ENCODE assay signal across 6 cellular contexts in genomic region chr6:31740397-31741223, GRCh38. TPM values are rescaled to one million over a fixed set of nuclear protein-coding genes. Genes with fewer than 3 reads are reported as not detected.
DNase-seq lines count a peak whose midpoint lies in the region; ATAC-seq, FAIRE-seq and TF ChIP-seq lines count a peak whose summit lies in the region.

No MANE protein-coding gene starts in this region.

- CTCF ChIA-PET in GM12878 (lab: Yijun Ruan, JAX): interaction anchor here (1.1 to 15.8 kb wide), 9 partner anchors 12 to 91 kb away, joined by 3 to 208 read pairs (median 7); partner anchors contain the start of genes DDAH2, LSM2 and LY6G5C

- no peaks in the 10 kb centered on the region for H4K20me1 ChIP-seq in GM12878 (ENCODE audit: control insufficient read depth, insufficient read depth)

- SMC1A ChIA-PET in GM12878 (lab: Charles Lee; ENCODE audit: uncharacterized antibody, unreplicated experiment): interaction anchor here (0.9 to 6.3 kb wide), 14 partner anchors 9 to 93 kb away, joined by 3 to 45 read pairs (median 3); partner anchors contain the start of genes DDAH2, HSPA1B and LSM2

- H3K36me3 Mint-ChIP-seq in IgD-negative memory B cell: no peaks in the 10 kb centered on the region
- H3K36me3 Mint-ChIP-seq in naive thymus-derived CD8-positive, alpha-beta T cell: peaks cover 0 to 2% (median 0%) of the 10 kb centered on the region in 3 donors

- H3K9me3 Mint-ChIP-seq in IgD-negative memory B cell: no peaks in the 10 kb centered on the region
- H3K9me3 Mint-ChIP-seq in naive thymus-derived CD8-positive, alpha-beta T cell: no peaks in the 10 kb centered on the region

- peak overlapping the region; percentile 99 for H3K9ac ChIP-seq in GM12878 (ENCODE audit: control insufficient read depth, insufficient read depth, low read length)

- peak overlapping the region; percentile 64 for H2AFZ ChIP-seq in GM12878 (ENCODE audit: control insufficient read depth, low read depth, low read length)

- no peak for DNase-seq in GM12878 (ENCODE audit: low read depth, low spot score)
- no peak for DNase-seq in naive thymus-derived CD8-positive, alpha-beta T cell
- DNase-seq in NCI-H2029 (lab: John Stamatoyannopoulos, UW): no peak
- DNase-seq in GM12891 (ENCODE audit: insufficient read length, low spot score): no peak
- DNase-seq in NCI-H187 (lab: John Stamatoyannopoulos, UW): no peak

- H3K36me3 ChIP-seq in GM12878 (ENCODE audit: control insufficient read depth in 2 of 2, insufficient read depth in 2 of 2, low read length in 1 of 2): peaks cover 0 to 1% of the 10 kb centered on the region in 2 experiments; a peak in 1 of 4 replicates

- intact Hi-C loops in GM12878 (cut with micrococcal nuclease; ENCODE audit: unreplicated experiment): no loop called here

- POLR2A ChIA-PET in GM12878 (lab: Charles Lee): interaction anchor here (0.5 to 9.7 kb wide), 20 partner anchors 9 to 128 kb away, joined by 3 to 158 read pairs (median 4); partner anchors contain the start of genes APOM, BAG6, C6orf47 and DDAH2
- POLR2A ChIA-PET in naive thymus-derived CD8-positive, alpha-beta T cell (lab: Charles Lee): interaction anchor here (0.6 to 3.9 kb wide), 8 partner anchors 12 to 95 kb away, joined by 3 to 24 read pairs (median 4); partner anchors contain the start of genes ABHD16A, DDAH2 and VARS1

- H3K27me3 Mint-ChIP-seq in IgD-negative memory B cell: no peaks in the 10 kb centered on the region
- no peaks in the 10 kb centered on the region for H3K27me3 Mint-ChIP-seq in naive thymus-derived CD8-positive, alpha-beta T cell

- ATAC-seq in GM12878: peak; percentile 0; the same call in 2 of the 3 replicates
- ATAC-seq in naive thymus-derived CD8-positive, alpha-beta T cell: no peak

- TF ChIP-seq RAD21 in GM12878 (IDR thresholded peaks at IDR 0.05; ENCODE audit: insufficient read depth, low read depth, low read length): no peak

- peaks cover 32 to 39% (median 34%) of the 10 kb centered on the region in 3 donors for H3K4me1 Mint-ChIP-seq in IgD-negative memory B cell
- H3K4me1 Mint-ChIP-seq in naive thymus-derived CD8-positive, alpha-beta T cell: peaks cover 41 to 57% (median 51%) of the 10 kb centered on the region in 4 donors

- no peaks in the 10 kb centered on the region for H3K9me3 ChIP-seq in GM12878 (replicated peaks; ENCODE audit: control insufficient read depth, insufficient read depth, low read length)

- RAD21 ChIA-PET in GM12878 (lab: Charles Lee; ENCODE audit: unreplicated experiment): interaction anchor here (0.6 to 6.0 kb wide), 11 partner anchors 11 to 189 kb away, joined by 3 to 37 read pairs (median 6); partner anchors contain the start of genes ABHD16A, DDAH2, HSPA1B and LSM2

- peak overlapping the region; percentile 96 for H3K27ac ChIP-seq in GM12878 (ENCODE audit: control insufficient read depth, insufficient read depth)

- H3K79me2 ChIP-seq in GM12878 (ENCODE audit: control insufficient read depth, insufficient read depth, low read length): peaks cover 25% of the 10 kb centered on the region

- no peaks in the 10 kb centered on the region for H3K27me3 ChIP-seq in GM12878 (replicated peaks in 1 of 2; ENCODE audit: control insufficient read depth in 2 of 2, insufficient read depth in 2 of 2, low read length in 1 of 2)

- H3K4me2 ChIP-seq in GM12878 (ENCODE audit: control insufficient read depth, insufficient read depth): peak overlapping the region; percentile 72

- no TSS peak for BruUV-seq in GM12878 (replicated peaks; lab: Mats Ljungman, UMichigan)

- peaks cover 19% of the 10 kb centered on the region for H3K4me1 ChIP-seq in GM12878 (ENCODE audit: control insufficient read depth, insufficient read depth, low read length)

- TF ChIP-seq CTCF in GM12878 (IDR thresholded peaks at IDR 0.05 in 2 of 3, conservative IDR thresholded peaks at IDR 0.05 in 1 of 3; ENCODE audit: control insufficient read depth in 2 of 3, extremely low read depth in 1 of 3, insufficient read depth in 1 of 3, low read depth in 3 of 3, low read length in 3 of 3): no peak

- FAIRE-seq in GM12878 (lab: Jason Lieb, UNC) (no peak), GM12891 (lab: Jason Lieb, UNC) (no peak)

- peak overlapping the region; percentile 97 for H3K4me3 ChIP-seq in GM12878

- TF ChIP-seq POLR2A in GM12878 (IDR thresholded peaks at IDR 0.05; ENCODE audit: low read depth, low read length): no peak
- TF ChIP-seq POLR2A in GM12891 (IDR thresholded peaks at IDR 0.05; ENCODE audit: low read depth, low read length): no peak

- in situ Hi-C loops in GM12878 (cut with MboI): no loop called here

- under 1% methylated on average over 29 of the region's 29 CpGs for WGBS in GM12878 (ENCODE audit: insufficient coverage, insufficient replicate concordance, low lambda C conversion rate, missing lambda C conversion rate)

- H3K27ac Mint-ChIP-seq in IgD-negative memory B cell: peak overlapping the region; percentile 52 to 96 (median 93)
- H3K27ac Mint-ChIP-seq in naive thymus-derived CD8-positive, alpha-beta T cell: peak overlapping the region in 7 of 10 donors; percentile 9 to 97 (median 88)

- H3K4me3 Mint-ChIP-seq in IgD-negative memory B cell: peak overlapping the region; percentile 93 to 98 (median 95)
- peak overlapping the region; percentile 92 to 99 (median 98) for H3K4me3 Mint-ChIP-seq in naive thymus-derived CD8-positive, alpha-beta T cell

- no peak for TF ChIP-seq EP300 in GM12878 (IDR thresholded peaks at IDR 0.05; ENCODE audit: borderline replicate concordance in 1 of 2, control insufficient read depth in 1 of 2, low read depth in 2 of 2, low read length in 2 of 2)

RNA-seq across cellular contexts. Expression of gene MSH5, which starts 0.8 kb away (rescaled TPM):
- polyA plus RNA-seq in IgD-negative memory B cell (4.2 TPM), GM12878 (2011; rRNA removed) (46.7 and 49.3 TPM in 2 replicates), GM12878 (2014; fragmentation: Illumina TruSeq; extraction: Trizol) (30.8 and 45.3 TPM in 2 replicates), GM12878 (2014; fragmentation: Nextera tagmentation; extraction: Ambion mirVana) (10 to 100 TPM in 1 of 2 experiments, 1 to 10 TPM in 1; 9.1 to 10.1 TPM), GM12878 (2014; rRNA removed) (46.8 and 47.0 TPM in 2 replicates), GM12878 (2016; fragmentation: Nextera tagmentation; extraction: Ambion mirVana) (10 to 100 TPM; 25.8 to 29.9 TPM)
- total RNA-seq in GM12878 (2013; cell fraction: nucleolus; rRNA removed): 239 and 262 TPM in 2 replicates
- total RNA-seq in GM12878 (2014; rRNA removed) (27.8 and 30.2 TPM in 2 replicates), GM12878 (2014; rRNA removed; fragmentation: Illumina TruSeq; extraction: Trizol) (26.2 and 26.4 TPM in 2 replicates), GM12878 (2021) (45.1 and 52.7 TPM in 2 replicates)
- 18.8 TPM for polyA plus RNA-seq in GM12878 (2011; ENCODE audit: low read depth)
- polyA plus RNA-seq in GM12878 (2011; cell fraction: cytosol; rRNA removed): 31.3 and 44.7 TPM in 2 replicates
- polyA plus RNA-seq in GM12878 (2011; cell fraction: nucleus; rRNA removed): 333 and 386 TPM in 2 replicates
- 22.8 and 25.8 TPM in 2 replicates for polyA plus RNA-seq in GM12878 (2012)
- 49.3 and 52.9 TPM in 2 replicates for polyA minus RNA-seq in GM12878 (2011; rRNA and poly(A)+ RNA removed)
- polyA minus RNA-seq in GM12878 (2011; cell fraction: cytosol; rRNA and poly(A)+ RNA removed): 11.4 and 14.5 TPM in 2 replicates
- 81.8 and 113 TPM in 2 replicates for polyA minus RNA-seq in GM12878 (2011; cell fraction: nucleus; rRNA and poly(A)+ RNA removed)
- total RNA-seq in naive thymus-derived CD8-positive, alpha-beta T cell: 1 to 10 TPM; 7.2 to 8.3 TPM
- 1 to 10 TPM in 2 of 3 donors, under 1 TPM in 1; 0.61 to 1.1 (median 1.1) TPM for polyA plus RNA-seq in naive thymus-derived CD8-positive, alpha-beta T cell
- polyA plus RNA-seq in GM12891 (2012; ENCODE audit: low read depth, missing spikeins): 20.7 TPM

RNA-seq across cellular contexts. Expression of gene CLIC1, which starts 4.3 kb away (rescaled TPM):
- 861 TPM for polyA plus RNA-seq in IgD-negative memory B cell
- total RNA-seq in GM12878 (2013; cell fraction: nucleolus; rRNA removed): 107 and 113 TPM in 2 replicates
- 647 and 648 TPM in 2 replicates for total RNA-seq in GM12878 (2014; rRNA removed)
- 608 and 625 TPM in 2 replicates for total RNA-seq in GM12878 (2014; rRNA removed; fragmentation: Illumina TruSeq; extraction: Trizol)
- total RNA-seq in GM12878 (2021): 446 and 458 TPM in 2 replicates
- polyA plus RNA-seq in GM12878 (2011; ENCODE audit: low read depth): 339 TPM
- polyA plus RNA-seq in GM12878 (2011; rRNA removed): 890 and 943 TPM in 2 replicates
- polyA plus RNA-seq in GM12878 (2011; cell fraction: cytosol; rRNA removed): 970 and 975 TPM in 2 replicates
- 283 and 349 TPM in 2 replicates for polyA plus RNA-seq in GM12878 (2011; cell fraction: nucleus; rRNA removed)
- polyA plus RNA-seq in GM12878 (2012): 397 and 480 TPM in 2 replicates
- polyA plus RNA-seq in GM12878 (2014; fragmentation: Illumina TruSeq; extraction: Trizol): 712 and 725 TPM in 2 replicates
- 1,000 to 10,000 TPM; 1,083 to 1,266 TPM for polyA plus RNA-seq in GM12878 (2014; fragmentation: Nextera tagmentation; extraction: Ambion mirVana)
- 563 and 612 TPM in 2 replicates for polyA plus RNA-seq in GM12878 (2014; rRNA removed)
- polyA plus RNA-seq in GM12878 (2016; fragmentation: Nextera tagmentation; extraction: Ambion mirVana): 100 to 1,000 TPM; 600 to 622 TPM
- polyA minus RNA-seq in GM12878 (2011; rRNA and poly(A)+ RNA removed): 408 and 594 TPM in 2 replicates
- polyA minus RNA-seq in GM12878 (2011; cell fraction: cytosol; rRNA and poly(A)+ RNA removed): 170 and 175 TPM in 2 replicates
- 61.5 and 88.3 TPM in 2 replicates for polyA minus RNA-seq in GM12878 (2011; cell fraction: nucleus; rRNA and poly(A)+ RNA removed)
- total RNA-seq in naive thymus-derived CD8-positive, alpha-beta T cell: 10 to 100 TPM; 23.7 to 27.1 TPM
- polyA plus RNA-seq in naive thymus-derived CD8-positive, alpha-beta T cell: 100 to 1,000 TPM in 2 of 3 donors, 10 to 100 TPM in 1; 95.1 to 345 (median 114) TPM
- 376 TPM for polyA plus RNA-seq in GM12891 (2012; ENCODE audit: low read depth, missing spikeins)

RNA-seq across cellular contexts. Expression of gene DDAH2, which starts 11.5 kb away (rescaled TPM):
- polyA plus RNA-seq in IgD-negative memory B cell: 119 TPM
- 10.2 and 10.9 TPM in 2 replicates for total RNA-seq in GM12878 (2013; cell fraction: nucleolus; rRNA removed)
- 6.6 and 9.5 TPM in 2 replicates for total RNA-seq in GM12878 (2014; rRNA removed)
- 4.7 and 6.3 TPM in 2 replicates for total RNA-seq in GM12878 (2014; rRNA removed; fragmentation: Illumina TruSeq; extraction: Trizol)
- total RNA-seq in GM12878 (2021): 8.3 and 10.8 TPM in 2 replicates
- 3.3 TPM for polyA plus RNA-seq in GM12878 (2011; ENCODE audit: low read depth)
- 2.1 and 3.5 TPM in 2 replicates for polyA plus RNA-seq in GM12878 (2011; rRNA removed)
- 7.7 and 11.3 TPM in 2 replicates for polyA plus RNA-seq in GM12878 (2011; cell fraction: cytosol; rRNA removed)
- polyA plus RNA-seq in GM12878 (2011; cell fraction: nucleus; rRNA removed): 58.7 and 72.3 TPM in 2 replicates
- polyA plus RNA-seq in GM12878 (2012): 6.6 and 8.1 TPM in 2 replicates
- polyA plus RNA-seq in GM12878 (2014; fragmentation: Illumina TruSeq; extraction: Trizol): 0.35 and 2.1 TPM in 2 replicates
- polyA plus RNA-seq in GM12878 (2014; fragmentation: Nextera tagmentation; extraction: Ambion mirVana): 1 to 10 TPM in 1 of 2 experiments, under 1 TPM in 1; 0.35 to 2.1 TPM
- 9.9 and 12.2 TPM in 2 replicates for polyA plus RNA-seq in GM12878 (2014; rRNA removed)
- 1 to 10 TPM; 6.1 to 7.2 TPM for polyA plus RNA-seq in GM12878 (2016; fragmentation: Nextera tagmentation; extraction: Ambion mirVana)
- polyA minus RNA-seq in GM12878 (2011; rRNA and poly(A)+ RNA removed): 1.6 and 2.7 TPM in 2 replicates
- polyA minus RNA-seq in GM12878 (2011; cell fraction: cytosol; rRNA and poly(A)+ RNA removed): 1.3 and 2.2 TPM in 2 replicates
- 5.1 and 9.6 TPM in 2 replicates for polyA minus RNA-seq in GM12878 (2011; cell fraction: nucleus; rRNA and poly(A)+ RNA removed)
- total RNA-seq in naive thymus-derived CD8-positive, alpha-beta T cell: 1 to 10 TPM; 3.1 to 5.1 TPM
- polyA plus RNA-seq in naive thymus-derived CD8-positive, alpha-beta T cell: 10 to 100 TPM in 2 of 3 donors, 1 to 10 TPM in 1; 8.0 to 14.7 (median 10.3) TPM
- polyA plus RNA-seq in GM12891 (2012; ENCODE audit: low read depth, missing spikeins): 5.3 TPM

RNA-seq across cellular contexts. Expression of gene MPIG6B, which starts 17.4 kb away (rescaled TPM):
- polyA plus RNA-seq in IgD-negative memory B cell (1.8 TPM), GM12878 (2011; rRNA removed) (not detected in 2 replicates), GM12878 (2014; fragmentation: Illumina TruSeq; extraction: Trizol) (not detected in 2 replicates), GM12878 (2014; fragmentation: Nextera tagmentation; extraction: Ambion mirVana) (not detected), GM12878 (2014; rRNA removed) (not detected in 2 replicates), GM12878 (2016; fragmentation: Nextera tagmentation; extraction: Ambion mirVana) (not detected)
- not detected in 2 replicates for total RNA-seq in GM12878 (2013; cell fraction: nucleolus; rRNA removed)
- total RNA-seq in GM12878 (2014; rRNA removed) (not detected in 2 replicates), GM12878 (2014; rRNA removed; fragmentation: Illumina TruSeq; extraction: Trizol) (not detected in 2 replicates), GM12878 (2021) (not detected in 2 replicates)
- polyA plus RNA-seq in GM12878 (2011; ENCODE audit: low read depth): not detected
- polyA plus RNA-seq in GM12878 (2011; cell fraction: cytosol; rRNA removed): not detected in 2 replicates
- polyA plus RNA-seq in GM12878 (2011; cell fraction: nucleus; rRNA removed): not detected in 2 replicates
- 0.09 TPM in 1 of 2 replicates, not detected in the other for polyA plus RNA-seq in GM12878 (2012)
- polyA minus RNA-seq in GM12878 (2011; rRNA and poly(A)+ RNA removed): not detected in 2 replicates
- not detected in 2 replicates for polyA minus RNA-seq in GM12878 (2011; cell fraction: cytosol; rRNA and poly(A)+ RNA removed)
- polyA minus RNA-seq in GM12878 (2011; cell fraction: nucleus; rRNA and poly(A)+ RNA removed): not detected in 2 replicates
- 1 to 10 TPM; 1.4 to 1.9 TPM for total RNA-seq in naive thymus-derived CD8-positive, alpha-beta T cell
- 1 to 10 TPM; 1.2 to 4.9 (median 1.3) TPM for polyA plus RNA-seq in naive thymus-derived CD8-positive, alpha-beta T cell
- polyA plus RNA-seq in GM12891 (2012; ENCODE audit: low read depth, missing spikeins): 0.13 TPM

RNA-seq across cellular contexts. Expression of gene LY6G6C, which starts 19.1 kb away (rescaled TPM):
- not detected for polyA plus RNA-seq in IgD-negative memory B cell
- not detected in 2 replicates for total RNA-seq in GM12878 (2013; cell fraction: nucleolus; rRNA removed)
- total RNA-seq in GM12878 (2014; rRNA removed): not detected in 2 replicates
- not detected in 2 replicates for total RNA-seq in GM12878 (2014; rRNA removed; fragmentation: Illumina TruSeq; extraction: Trizol)
- total RNA-seq in GM12878 (2021): not detected in 2 replicates
- not detected for polyA plus RNA-seq in GM12878 (2011; ENCODE audit: low read depth)
- not detected in 2 replicates for polyA plus RNA-seq in GM12878 (2011; rRNA removed)
- polyA plus RNA-seq in GM12878 (2011; cell fraction: cytosol; rRNA removed): 0.10 TPM in 1 of 2 replicates, not detected in the other
- 0.16 and 0.45 TPM in 2 replicates for polyA plus RNA-seq in GM12878 (2011; cell fraction: nucleus; rRNA removed)
- not detected in 2 replicates for polyA plus RNA-seq in GM12878 (2012)
- not detected in 2 replicates for polyA plus RNA-seq in GM12878 (2014; fragmentation: Illumina TruSeq; extraction: Trizol)
- polyA plus RNA-seq in GM12878 (2014; fragmentation: Nextera tagmentation; extraction: Ambion mirVana): not detected
- not detected in 2 replicates for polyA plus RNA-seq in GM12878 (2014; rRNA removed)
- polyA plus RNA-seq in GM12878 (2016; fragmentation: Nextera tagmentation; extraction: Ambion mirVana): not detected
- 0.21 TPM in 1 of 2 replicates, not detected in the other for polyA minus RNA-seq in GM12878 (2011; rRNA and poly(A)+ RNA removed)
- polyA minus RNA-seq in GM12878 (2011; cell fraction: cytosol; rRNA and poly(A)+ RNA removed): not detected in 2 replicates
- polyA minus RNA-seq in GM12878 (2011; cell fraction: nucleus; rRNA and poly(A)+ RNA removed): not detected in 2 replicates
- not detected for total RNA-seq in naive thymus-derived CD8-positive, alpha-beta T cell
- polyA plus RNA-seq in naive thymus-derived CD8-positive, alpha-beta T cell: not detected
- not detected for polyA plus RNA-seq in GM12891 (2012; ENCODE audit: low read depth, missing spikeins)
